In genomic region chrX:24055043-24055356, GRCh38 we compare ENCODE assay signal across 8 cellular contexts. TPM values are rescaled to one million over a fixed set of nuclear protein-coding genes. Genes with fewer than 3 reads are reported as not detected.
DNase-seq lines count a peak whose midpoint lies in the region; ATAC-seq, FAIRE-seq and TF ChIP-seq lines count a peak whose summit lies in the region.

No MANE protein-coding gene starts in this region.

- whole genome bisulfite sequencing in iPS DF 6.9 (ENCODE audit: insufficient coverage, insufficient read length), result no CpG with 5 or more reads among the region's 14 CpGs

- H3K36me3 ChIP-seq in SJCRH30, result peaks cover 14% of the 10 kb centered on the region
- no peaks in the 10 kb centered on the region; the same call in 1 of the 2 replicates for H3K36me3 ChIP-seq in iPS DF 6.9 (ENCODE audit: control insufficient read depth, insufficient read depth, low read length)

- FAIRE-seq in HTR-8/SVneo (lab: Jason Lieb, UNC), result no peak

- H3K27ac ChIP-seq in SJCRH30 (peak overlapping the region; percentile 100), iPS DF 6.9 (ENCODE audit: low read length) (no peak overlapping the region), temporal lobe (ENCODE audit: low read depth, low read length) (peak overlapping the region; percentile 88)

- H3K27me3 ChIP-seq in SJCRH30 (no peaks in the 10 kb centered on the region), iPS DF 6.9 (ENCODE audit: control insufficient read depth, insufficient read depth, low read length) (no peaks in the 10 kb centered on the region)

- H3K4me1 ChIP-seq in SJCRH30 (no peaks in the 10 kb centered on the region), iPS DF 6.9 (ENCODE audit: control insufficient read depth, insufficient read depth, low read length) (no peaks in the 10 kb centered on the region)

- no peak for TF ChIP-seq CTCF in AG09309 (IDR thresholded peaks at IDR 0.05; ENCODE audit: control insufficient read depth, insufficient read depth, low read depth, low read length, missing control alignments)
- TF ChIP-seq CTCF in foreskin fibroblast (IDR thresholded peaks at IDR 0.05; ENCODE audit: low read depth, low read length), result no peak

- peak; percentile 18 for ATAC-seq in GM21723 (IDR thresholded peaks at IDR 0.05; ENCODE audit: unreplicated experiment)

- H3K9me3 ChIP-seq in SJCRH30 (replicated peaks) (no peaks in the 10 kb centered on the region), iPS DF 6.9 (ENCODE audit: control insufficient read depth, insufficient read depth, low read length) (no peaks in the 10 kb centered on the region)

- peak overlapping the region; percentile 100 for H3K4me3 ChIP-seq in AG09309 (ENCODE audit: control insufficient read depth, low read depth, low read length)
- H3K4me3 ChIP-seq in SJCRH30, result no peak overlapping the region
- H3K4me3 ChIP-seq in iPS DF 6.9 (ENCODE audit: low read length), result peak overlapping the region; percentile 77
- H3K4me3 ChIP-seq in foreskin fibroblast (ENCODE audit: low read depth in 1 of 2, low read length in 2 of 2), result no peak overlapping the region

- DNase-seq in AG09309 (ENCODE audit: low read depth) (no peak), SJCRH30 (no peak), iPS DF 6.9 (ENCODE audit: low read depth, low spot score) (no peak), foreskin fibroblast (no peak), kidney tubule cell (ENCODE audit: low spot score) (no peak), HTR-8/SVneo (ENCODE audit: insufficient read length, low spot score) (no peak)

RNA-seq across cellular contexts. Expression of gene EIF2S3, which starts 0.2 kb away (rescaled TPM):
- 312 and 350 TPM in 2 replicates for total RNA-seq in SJCRH30 (2014; rRNA removed; shearing (Covaris generic))
- 153 TPM for total RNA-seq in temporal lobe

RNA-seq across cellular contexts. Expression of gene KLHL15, which starts 28.0 kb away (rescaled TPM):
- total RNA-seq in SJCRH30 (2014; rRNA removed; shearing (Covaris generic)), result 25.1 and 27.2 TPM in 2 replicates
- total RNA-seq in temporal lobe, result 25.6 TPM

Comparison
In these comparisons a context has a peak if more than half of its experiments do, and no peak if none do; other contexts are left out.
1. H3K4me3 ChIP-seq: peak in AG09309 (single experiment) and iPS DF 6.9 (single experiment); none in SJCRH30 (single experiment) and foreskin fibroblast (0 of 2).